ENCODE assay signal across 15 cellular contexts in the genomic region with DNA sequence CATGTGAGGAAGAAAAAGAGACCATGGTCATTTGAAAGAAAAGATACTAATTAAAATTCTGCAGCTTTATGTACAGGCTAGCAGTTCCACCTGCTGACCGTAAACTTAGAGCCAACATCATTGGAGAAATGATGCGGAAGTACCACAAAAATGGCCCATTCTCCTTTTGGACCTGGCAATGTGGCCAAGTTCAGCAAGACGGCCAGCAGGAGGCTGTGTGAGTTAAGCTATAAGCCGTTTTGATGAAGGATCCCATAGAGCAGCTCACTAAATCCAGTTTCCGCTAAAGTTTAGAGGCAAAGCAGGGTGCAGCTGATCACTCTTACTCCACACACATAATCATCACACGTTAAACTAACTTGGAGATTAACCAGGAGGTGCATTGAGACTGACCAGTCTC.
DNase-seq lines count a peak whose midpoint lies in the region; ATAC-seq and TF ChIP-seq lines count a peak whose summit lies in the region.
"Had no signal": no experiment of that assay in that cellular context is flagged by ENCODE, and none has a peak within 500 bp of the region (broad histone marks: within the 10 kb centered on the region; RNA-seq: fewer than 3 reads in every experiment).

No MANE protein-coding gene starts in this region.

- H3K4me3 Mint-ChIP-seq in activated CD8-positive, alpha-beta memory T cell treated with anti-CD3 and anti-CD28 coated beads, Interleukin-2, amount 10 ng/mL, durations not matched to agents 7 days and 5 days = no peak overlapping the region
- H3K4me3 Mint-ChIP-seq: activated naive CD8-positive, alpha-beta T cell; natural killer cell treated with Interleukin-12 subunit alpha and Interleukin-12 subunit beta and Interleukin-15 and Interleukin-18, amount 100 ng/mL, for 72 hours had no signal

- no peak for TF ChIP-seq EP300 in esophagus muscularis mucosa (IDR thresholded peaks at IDR 0.05)

- in situ Hi-C loops in Panc1 (cut with HindIII; ENCODE audit: low pct_unique_long_range_greater_than_20kb, low sequenced_read_pairs) = no loop called here

- intact Hi-C loops in Panc1 (cut with micrococcal nuclease; ENCODE audit: unreplicated experiment) = no loop called here
- intact Hi-C loops in esophagus muscularis mucosa (cut with DNase I) = no loop called here

- no peaks in the 10 kb centered on the region for H3K9me3 ChIP-seq in Panc1 (ENCODE audit: control insufficient read depth, insufficient read depth, low read depth, low read length)
- no peaks in the 10 kb centered on the region for H3K9me3 ChIP-seq in esophagus muscularis mucosa

- no peak for ATAC-seq in Panc1
- no peak for ATAC-seq in activated CD8-positive, alpha-beta memory T cell treated with anti-CD3 and anti-CD28 coated beads, Interleukin-2, amount 10 ng/mL, durations not matched to agents 7 days and 5 days

- DNase-seq in ELF-1 (ENCODE audit: low read depth, low spot score) (peak; percentile 39), Panc1 (ENCODE audit: low read depth, low spot score) (no peak), esophagus muscularis mucosa (ENCODE audit: extremely low spot score) (no peak), midbrain (lab: John Stamatoyannopoulos, UW) (peak; percentile 26), SKM-1 (lab: John Stamatoyannopoulos, UW; ENCODE audit: unreplicated experiment) (no peak), mesenteric fat pad (ENCODE audit: low spot score) (no peak), amniotic stem cell (lab: John Stamatoyannopoulos, UW) (no peak)
- no peak for DNase-seq in activated CD8-positive, alpha-beta memory T cell treated with anti-CD3 and anti-CD28 coated beads, Interleukin-2, amount 10 ng/mL, durations not matched to agents 7 days and 5 days
- DNase-seq: activated CD8-positive, alpha-beta memory T cell treated with anti-CD3 and anti-CD28 coated beads for 24 hours; DMS79; NCI-H1105; stimulated activated CD4-positive, alpha-beta T cell treated with anti-CD3 and anti-CD28 coated beads, Interleukin-15, amount 100 ng/mL, for 24 hours; SW 1271 had no signal

- no TSS peak for BruUV-seq in Panc1 (replicated peaks; lab: Mats Ljungman, UMichigan)

- no peaks in the 10 kb centered on the region for H3K27me3 Mint-ChIP-seq in activated CD8-positive, alpha-beta memory T cell treated with anti-CD3 and anti-CD28 coated beads, Interleukin-2, amount 10 ng/mL, durations not matched to agents 7 days and 5 days
- H3K27me3 Mint-ChIP-seq: activated naive CD8-positive, alpha-beta T cell; natural killer cell treated with Interleukin-12 subunit alpha and Interleukin-12 subunit beta and Interleukin-15 and Interleukin-18, amount 100 ng/mL, for 72 hours had no signal

- no peak overlapping the region for H3K27ac ChIP-seq in Panc1 (ENCODE audit: low read length)
- no peak overlapping the region for H3K27ac ChIP-seq in esophagus muscularis mucosa (replicated peaks in 1 of 4)

- no peaks in the 10 kb centered on the region for H3K9me3 Mint-ChIP-seq in activated CD8-positive, alpha-beta memory T cell treated with anti-CD3 and anti-CD28 coated beads, Interleukin-2, amount 10 ng/mL, durations not matched to agents 7 days and 5 days (ENCODE audit: low read depth)
- H3K9me3 Mint-ChIP-seq: natural killer cell treated with Interleukin-12 subunit alpha and Interleukin-12 subunit beta and Interleukin-15 and Interleukin-18, amount 100 ng/mL, for 72 hours had no signal

- H3K36me3 Mint-ChIP-seq in activated CD8-positive, alpha-beta memory T cell treated with anti-CD3 and anti-CD28 coated beads, Interleukin-2, amount 10 ng/mL, durations not matched to agents 7 days and 5 days = no peaks in the 10 kb centered on the region
- H3K36me3 Mint-ChIP-seq: activated naive CD8-positive, alpha-beta T cell; natural killer cell treated with Interleukin-12 subunit alpha and Interleukin-12 subunit beta and Interleukin-15 and Interleukin-18, amount 100 ng/mL, for 72 hours had no signal

- no peaks in the 10 kb centered on the region for H3K4me1 ChIP-seq in Panc1 (ENCODE audit: control insufficient read depth, insufficient read depth, low read length)
- no peaks in the 10 kb centered on the region for H3K4me1 ChIP-seq in esophagus muscularis mucosa

- H3K4me1 Mint-ChIP-seq in activated CD8-positive, alpha-beta memory T cell treated with anti-CD3 and anti-CD28 coated beads, Interleukin-2, amount 10 ng/mL, durations not matched to agents 7 days and 5 days = no peaks in the 10 kb centered on the region

- H3K27ac Mint-ChIP-seq in activated CD8-positive, alpha-beta memory T cell treated with anti-CD3 and anti-CD28 coated beads, Interleukin-2, amount 10 ng/mL, durations not matched to agents 7 days and 5 days = no peak overlapping the region
- H3K27ac Mint-ChIP-seq: activated naive CD8-positive, alpha-beta T cell; natural killer cell treated with Interleukin-12 subunit alpha and Interleukin-12 subunit beta and Interleukin-15 and Interleukin-18, amount 100 ng/mL, for 72 hours had no signal

- no peak for TF ChIP-seq POLR2A in esophagus muscularis mucosa (IDR thresholded peaks at IDR 0.05; ENCODE audit: low read depth)

- TF ChIP-seq CTCF in Panc1 (IDR thresholded peaks at IDR 0.05) (peak; percentile 25), esophagus muscularis mucosa (IDR thresholded peaks at IDR 0.05) (peak in 2 of 3 experiments; percentile 14 to 29)

- WGBS in esophagus muscularis mucosa = 87% methylated on average over 6 of the region's 6 CpGs

- H3K36me3 ChIP-seq in Panc1 (ENCODE audit: control insufficient read depth, insufficient read depth, low read length) (no peaks in the 10 kb centered on the region), esophagus muscularis mucosa (no peaks in the 10 kb centered on the region)

- CTCF ChIA-PET in Panc1 (lab: Charles Lee) = no interaction called here
- CTCF ChIA-PET in activated CD8-positive, alpha-beta memory T cell treated with anti-CD3 and anti-CD28 coated beads, Interleukin-2, amount 10 ng/mL, durations not matched to agents 7 days and 5 days (lab: Charles Lee) = no interaction called here

- H3K27me3 ChIP-seq in Panc1 (ENCODE audit: control insufficient read depth, insufficient read depth, low read length) (no peaks in the 10 kb centered on the region), esophagus muscularis mucosa (no peaks in the 10 kb centered on the region)

- POLR2A ChIA-PET in Panc1 (lab: Charles Lee) = no interaction called here

- H3K4me3 ChIP-seq in Panc1 (ENCODE audit: low read depth in 2 of 2, low read length in 2 of 2) = no peak overlapping the region
- no peak overlapping the region for H3K4me3 ChIP-seq in esophagus muscularis mucosa

Comparison
In these comparisons a context has a peak if more than half of its experiments do, and no peak if none do; other contexts are left out.
1. DNase-seq: peak in ELF-1 (single experiment) and midbrain (single experiment); none in Panc1 (single experiment), esophagus muscularis mucosa (single experiment), SKM-1 (single experiment), activated CD8-positive, alpha-beta memory T cell treated with anti-CD3 and anti-CD28 coated beads, Interleukin-2, amount 10 ng/mL, durations not matched to agents 7 days and 5 days (single experiment), mesenteric fat pad (single experiment) and amniotic stem cell (single experiment).